Comparison of ENCODE assay signal across 1 cellular context in the genomic region with DNA sequence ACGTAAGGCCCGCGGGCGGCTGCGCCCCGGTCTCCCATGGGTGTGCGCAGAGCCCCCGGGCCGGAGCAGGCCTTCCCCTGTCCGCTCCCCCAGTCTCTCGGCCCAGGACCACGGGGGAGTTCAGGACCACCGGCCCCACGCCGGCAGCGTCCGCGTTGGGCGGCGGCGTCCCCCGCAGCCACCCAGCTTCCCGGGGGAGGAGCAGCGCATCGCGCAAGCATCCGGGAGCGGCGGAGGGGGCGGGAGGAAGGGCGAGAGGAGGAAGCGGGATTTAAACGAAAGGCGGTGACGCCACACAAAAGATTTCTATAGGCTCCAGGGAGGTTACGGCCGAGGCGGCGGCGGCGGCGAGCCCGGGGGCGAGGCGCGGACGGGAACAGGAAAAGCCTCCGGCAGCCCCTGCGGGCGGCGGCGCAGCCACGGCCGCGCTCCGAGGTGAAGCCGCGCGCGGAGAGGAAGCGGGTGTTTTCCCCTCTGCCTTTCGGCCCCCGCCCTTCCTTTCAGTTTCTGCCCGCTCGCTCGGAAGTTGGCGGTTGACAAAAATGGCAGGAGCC.
A peak's percentile ranks its signal among the peaks of the same experiment; 100 is the strongest.
TF ChIP-seq lines count a peak whose summit lies in the region.

A gene (plus strand): TSS at position 298 of the 554 bp plus-strand sequence. CDS start 1,349 bp downstream, outside the sequence.

TF ChIP-seq in HepG2, 621 proteins besides CTCF, POLR2A, EP300 and RAD21 (continued from another document):
- TF ChIP-seq, protein P1, sequence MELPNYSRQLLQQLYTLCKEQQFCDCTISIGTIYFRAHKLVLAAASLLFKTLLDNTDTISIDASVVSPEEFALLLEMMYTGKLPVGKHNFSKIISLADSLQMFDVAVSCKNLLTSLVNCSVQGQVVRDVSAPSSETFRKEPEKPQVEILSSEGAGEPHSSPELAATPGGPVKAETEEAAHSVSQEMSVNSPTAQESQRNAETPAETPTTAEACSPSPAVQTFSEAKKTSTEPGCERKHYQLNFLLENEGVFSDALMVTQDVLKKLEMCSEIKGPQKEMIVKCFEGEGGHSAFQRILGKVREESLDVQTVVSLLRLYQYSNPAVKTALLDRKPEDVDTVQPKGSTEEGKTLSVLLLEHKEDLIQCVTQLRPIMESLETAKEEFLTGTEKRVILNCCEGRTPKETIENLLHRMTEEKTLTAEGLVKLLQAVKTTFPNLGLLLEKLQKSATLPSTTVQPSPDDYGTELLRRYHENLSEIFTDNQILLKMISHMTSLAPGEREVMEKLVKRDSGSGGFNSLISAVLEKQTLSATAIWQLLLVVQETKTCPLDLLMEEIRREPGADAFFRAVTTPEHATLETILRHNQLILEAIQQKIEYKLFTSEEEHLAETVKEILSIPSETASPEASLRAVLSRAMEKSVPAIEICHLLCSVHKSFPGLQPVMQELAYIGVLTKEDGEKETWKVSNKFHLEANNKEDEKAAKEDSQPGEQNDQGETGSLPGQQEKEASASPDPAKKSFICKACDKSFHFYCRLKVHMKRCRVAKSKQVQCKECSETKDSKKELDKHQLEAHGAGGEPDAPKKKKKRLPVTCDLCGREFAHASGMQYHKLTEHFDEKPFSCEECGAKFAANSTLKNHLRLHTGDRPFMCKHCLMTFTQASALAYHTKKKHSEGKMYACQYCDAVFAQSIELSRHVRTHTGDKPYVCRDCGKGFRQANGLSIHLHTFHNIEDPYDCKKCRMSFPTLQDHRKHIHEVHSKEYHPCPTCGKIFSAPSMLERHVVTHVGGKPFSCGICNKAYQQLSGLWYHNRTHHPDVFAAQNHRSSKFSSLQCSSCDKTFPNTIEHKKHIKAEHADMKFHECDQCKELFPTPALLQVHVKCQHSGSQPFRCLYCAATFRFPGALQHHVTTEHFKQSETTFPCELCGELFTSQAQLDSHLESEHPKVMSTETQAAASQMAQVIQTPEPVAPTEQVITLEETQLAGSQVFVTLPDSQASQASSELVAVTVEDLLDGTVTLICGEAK (IDR thresholded peaks at IDR 0.05): no peak
- TF ChIP-seq, protein P1 (CRISPR knock-in tag; IDR thresholded peaks at IDR 0.05): no peak; the same call in 1 of the 2 replicates
- TF ChIP-seq JUND (CRISPR knock-in tag; IDR thresholded peaks at IDR 0.05): no peak
- TF ChIP-seq, protein P2, sequence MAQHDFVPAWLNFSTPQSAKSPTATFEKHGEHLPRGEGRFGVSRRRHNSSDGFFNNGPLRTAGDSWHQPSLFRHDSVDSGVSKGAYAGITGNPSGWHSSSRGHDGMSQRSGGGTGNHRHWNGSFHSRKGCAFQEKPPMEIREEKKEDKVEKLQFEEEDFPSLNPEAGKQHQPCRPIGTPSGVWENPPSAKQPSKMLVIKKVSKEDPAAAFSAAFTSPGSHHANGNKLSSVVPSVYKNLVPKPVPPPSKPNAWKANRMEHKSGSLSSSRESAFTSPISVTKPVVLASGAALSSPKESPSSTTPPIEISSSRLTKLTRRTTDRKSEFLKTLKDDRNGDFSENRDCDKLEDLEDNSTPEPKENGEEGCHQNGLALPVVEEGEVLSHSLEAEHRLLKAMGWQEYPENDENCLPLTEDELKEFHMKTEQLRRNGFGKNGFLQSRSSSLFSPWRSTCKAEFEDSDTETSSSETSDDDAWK (CRISPR knock-in tag; IDR thresholded peaks at IDR 0.05): no peak
- TF ChIP-seq, protein P3, sequence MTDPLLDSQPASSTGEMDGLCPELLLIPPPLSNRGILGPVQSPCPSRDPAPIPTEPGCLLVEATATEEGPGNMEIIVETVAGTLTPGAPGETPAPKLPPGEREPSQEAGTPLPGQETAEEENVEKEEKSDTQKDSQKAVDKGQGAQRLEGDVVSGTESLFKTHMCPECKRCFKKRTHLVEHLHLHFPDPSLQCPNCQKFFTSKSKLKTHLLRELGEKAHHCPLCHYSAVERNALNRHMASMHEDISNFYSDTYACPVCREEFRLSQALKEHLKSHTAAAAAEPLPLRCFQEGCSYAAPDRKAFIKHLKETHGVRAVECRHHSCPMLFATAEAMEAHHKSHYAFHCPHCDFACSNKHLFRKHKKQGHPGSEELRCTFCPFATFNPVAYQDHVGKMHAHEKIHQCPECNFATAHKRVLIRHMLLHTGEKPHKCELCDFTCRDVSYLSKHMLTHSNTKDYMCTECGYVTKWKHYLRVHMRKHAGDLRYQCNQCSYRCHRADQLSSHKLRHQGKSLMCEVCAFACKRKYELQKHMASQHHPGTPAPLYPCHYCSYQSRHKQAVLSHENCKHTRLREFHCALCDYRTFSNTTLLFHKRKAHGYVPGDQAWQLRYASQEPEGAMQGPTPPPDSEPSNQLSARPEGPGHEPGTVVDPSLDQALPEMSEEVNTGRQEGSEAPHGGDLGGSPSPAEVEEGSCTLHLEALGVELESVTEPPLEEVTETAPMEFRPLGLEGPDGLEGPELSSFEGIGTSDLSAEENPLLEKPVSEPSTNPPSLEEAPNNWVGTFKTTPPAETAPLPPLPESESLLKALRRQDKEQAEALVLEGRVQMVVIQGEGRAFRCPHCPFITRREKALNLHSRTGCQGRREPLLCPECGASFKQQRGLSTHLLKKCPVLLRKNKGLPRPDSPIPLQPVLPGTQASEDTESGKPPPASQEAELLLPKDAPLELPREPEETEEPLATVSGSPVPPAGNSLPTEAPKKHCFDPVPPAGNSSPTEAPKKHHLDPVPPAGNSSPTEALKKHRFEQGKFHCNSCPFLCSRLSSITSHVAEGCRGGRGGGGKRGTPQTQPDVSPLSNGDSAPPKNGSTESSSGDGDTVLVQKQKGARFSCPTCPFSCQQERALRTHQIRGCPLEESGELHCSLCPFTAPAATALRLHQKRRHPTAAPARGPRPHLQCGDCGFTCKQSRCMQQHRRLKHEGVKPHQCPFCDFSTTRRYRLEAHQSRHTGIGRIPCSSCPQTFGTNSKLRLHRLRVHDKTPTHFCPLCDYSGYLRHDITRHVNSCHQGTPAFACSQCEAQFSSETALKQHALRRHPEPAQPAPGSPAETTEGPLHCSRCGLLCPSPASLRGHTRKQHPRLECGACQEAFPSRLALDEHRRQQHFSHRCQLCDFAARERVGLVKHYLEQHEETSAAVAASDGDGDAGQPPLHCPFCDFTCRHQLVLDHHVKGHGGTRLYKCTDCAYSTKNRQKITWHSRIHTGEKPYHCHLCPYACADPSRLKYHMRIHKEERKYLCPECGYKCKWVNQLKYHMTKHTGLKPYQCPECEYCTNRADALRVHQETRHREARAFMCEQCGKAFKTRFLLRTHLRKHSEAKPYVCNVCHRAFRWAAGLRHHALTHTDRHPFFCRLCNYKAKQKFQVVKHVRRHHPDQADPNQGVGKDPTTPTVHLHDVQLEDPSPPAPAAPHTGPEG (CRISPR knock-in tag; IDR thresholded peaks at IDR 0.05): no peak
- TF ChIP-seq ZEB1 (IDR thresholded peaks at IDR 0.05; ENCODE audit: insufficient replicate concordance, low read depth): no peak
- TF ChIP-seq, protein P4, sequence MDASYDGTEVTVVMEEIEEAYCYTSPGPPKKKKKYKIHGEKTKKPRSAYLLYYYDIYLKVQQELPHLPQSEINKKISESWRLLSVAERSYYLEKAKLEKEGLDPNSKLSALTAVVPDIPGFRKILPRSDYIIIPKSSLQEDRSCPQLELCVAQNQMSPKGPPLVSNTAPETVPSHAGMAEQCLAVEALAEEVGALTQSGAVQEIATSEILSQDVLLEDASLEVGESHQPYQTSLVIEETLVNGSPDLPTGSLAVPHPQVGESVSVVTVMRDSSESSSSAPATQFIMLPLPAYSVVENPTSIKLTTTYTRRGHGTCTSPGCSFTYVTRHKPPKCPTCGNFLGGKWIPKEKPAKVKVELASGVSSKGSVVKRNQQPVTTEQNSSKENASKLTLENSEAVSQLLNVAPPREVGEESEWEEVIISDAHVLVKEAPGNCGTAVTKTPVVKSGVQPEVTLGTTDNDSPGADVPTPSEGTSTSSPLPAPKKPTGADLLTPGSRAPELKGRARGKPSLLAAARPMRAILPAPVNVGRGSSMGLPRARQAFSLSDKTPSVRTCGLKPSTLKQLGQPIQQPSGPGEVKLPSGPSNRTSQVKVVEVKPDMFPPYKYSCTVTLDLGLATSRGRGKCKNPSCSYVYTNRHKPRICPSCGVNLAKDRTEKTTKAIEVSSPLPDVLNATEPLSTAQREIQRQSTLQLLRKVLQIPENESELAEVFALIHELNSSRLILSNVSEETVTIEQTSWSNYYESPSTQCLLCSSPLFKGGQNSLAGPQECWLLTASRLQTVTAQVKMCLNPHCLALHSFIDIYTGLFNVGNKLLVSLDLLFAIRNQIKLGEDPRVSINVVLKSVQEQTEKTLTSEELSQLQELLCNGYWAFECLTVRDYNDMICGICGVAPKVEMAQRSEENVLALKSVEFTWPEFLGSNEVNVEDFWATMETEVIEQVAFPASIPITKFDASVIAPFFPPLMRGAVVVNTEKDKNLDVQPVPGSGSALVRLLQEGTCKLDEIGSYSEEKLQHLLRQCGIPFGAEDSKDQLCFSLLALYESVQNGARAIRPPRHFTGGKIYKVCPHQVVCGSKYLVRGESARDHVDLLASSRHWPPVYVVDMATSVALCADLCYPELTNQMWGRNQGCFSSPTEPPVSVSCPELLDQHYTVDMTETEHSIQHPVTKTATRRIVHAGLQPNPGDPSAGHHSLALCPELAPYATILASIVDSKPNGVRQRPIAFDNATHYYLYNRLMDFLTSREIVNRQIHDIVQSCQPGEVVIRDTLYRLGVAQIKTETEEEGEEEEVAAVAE (CRISPR knock-in tag; IDR thresholded peaks at IDR 0.05; ENCODE audit: borderline replicate concordance): no peak
- TF ChIP-seq HMG20B (CRISPR knock-in tag; conservative IDR thresholded peaks at IDR 0.05): no peak
- TF ChIP-seq, protein P5, sequence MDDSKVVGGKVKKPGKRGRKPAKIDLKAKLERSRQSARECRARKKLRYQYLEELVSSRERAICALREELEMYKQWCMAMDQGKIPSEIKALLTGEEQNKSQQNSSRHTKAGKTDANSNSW (CRISPR knock-in tag; IDR thresholded peaks at IDR 0.05; ENCODE audit: borderline replicate concordance): no peak
- no peak for TF ChIP-seq CENPX (CRISPR knock-in tag; IDR thresholded peaks at IDR 0.05)
- TF ChIP-seq KLF11 (CRISPR knock-in tag; IDR thresholded peaks at IDR 0.05): no peak
- TF ChIP-seq RXRB (CRISPR knock-in tag; IDR thresholded peaks at IDR 0.05; ENCODE audit: borderline replicate concordance): peak; percentile 60; the same call in 1 of the 2 replicates
- no peak; the same call in 1 of the 2 replicates for TF ChIP-seq ZNF331 (CRISPR knock-in tag; IDR thresholded peaks at IDR 0.05)
